1 cellular context compared by ENCODE assay signal in the genomic region with DNA sequence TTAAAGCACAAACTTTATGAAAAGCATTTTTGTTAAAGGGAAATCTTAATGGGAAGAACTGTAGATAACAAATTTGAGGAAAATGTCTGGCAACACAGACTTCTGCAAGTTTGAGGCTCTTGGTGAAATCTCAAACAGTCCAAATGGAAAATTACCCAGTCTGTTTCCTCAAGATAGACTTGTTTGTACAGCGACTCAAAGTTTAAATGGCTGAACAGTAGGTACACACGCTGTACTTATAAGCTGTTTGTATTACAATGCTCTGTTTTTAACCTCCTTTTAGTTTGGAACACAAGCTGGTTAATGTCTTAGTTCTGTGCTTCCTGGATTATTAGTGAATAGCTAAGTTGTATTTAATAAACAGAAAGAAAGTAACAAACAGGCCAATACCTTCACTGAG.
TF ChIP-seq lines count a peak whose summit lies in the region.

No MANE protein-coding gene starts in this region.

TF ChIP-seq in K562, 482 proteins besides CTCF, POLR2A, EP300 and RAD21 (continued from another document):
- TF ChIP-seq, protein P1, sequence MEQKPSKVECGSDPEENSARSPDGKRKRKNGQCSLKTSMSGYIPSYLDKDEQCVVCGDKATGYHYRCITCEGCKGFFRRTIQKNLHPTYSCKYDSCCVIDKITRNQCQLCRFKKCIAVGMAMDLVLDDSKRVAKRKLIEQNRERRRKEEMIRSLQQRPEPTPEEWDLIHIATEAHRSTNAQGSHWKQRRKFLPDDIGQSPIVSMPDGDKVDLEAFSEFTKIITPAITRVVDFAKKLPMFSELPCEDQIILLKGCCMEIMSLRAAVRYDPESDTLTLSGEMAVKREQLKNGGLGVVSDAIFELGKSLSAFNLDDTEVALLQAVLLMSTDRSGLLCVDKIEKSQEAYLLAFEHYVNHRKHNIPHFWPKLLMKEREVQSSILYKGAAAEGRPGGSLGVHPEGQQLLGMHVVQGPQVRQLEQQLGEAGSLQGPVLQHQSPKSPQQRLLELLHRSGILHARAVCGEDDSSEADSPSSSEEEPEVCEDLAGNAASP (IDR thresholded peaks at IDR 0.05), result no peak
- peak; percentile 35 for TF ChIP-seq TAL1 (IDR thresholded peaks at IDR 0.05)
- TF ChIP-seq ZNF224 (CRISPR knock-in tag; IDR thresholded peaks at IDR 0.05), result no peak
- TF ChIP-seq KLF1 (tag; IDR thresholded peaks at IDR 0.05), result no peak
- peak; percentile 21; the same call in 1 of the 2 replicates for TF ChIP-seq CBFA2T3 (IDR thresholded peaks at IDR 0.05)
- peak; percentile 31 for TF ChIP-seq TCF3 (CRISPR knock-in tag; IDR thresholded peaks at IDR 0.05)
- no peak for TF ChIP-seq CBX5 (IDR thresholded peaks at IDR 0.05; ENCODE audit: borderline replicate concordance, low read depth)
- TF ChIP-seq, protein P2, sequence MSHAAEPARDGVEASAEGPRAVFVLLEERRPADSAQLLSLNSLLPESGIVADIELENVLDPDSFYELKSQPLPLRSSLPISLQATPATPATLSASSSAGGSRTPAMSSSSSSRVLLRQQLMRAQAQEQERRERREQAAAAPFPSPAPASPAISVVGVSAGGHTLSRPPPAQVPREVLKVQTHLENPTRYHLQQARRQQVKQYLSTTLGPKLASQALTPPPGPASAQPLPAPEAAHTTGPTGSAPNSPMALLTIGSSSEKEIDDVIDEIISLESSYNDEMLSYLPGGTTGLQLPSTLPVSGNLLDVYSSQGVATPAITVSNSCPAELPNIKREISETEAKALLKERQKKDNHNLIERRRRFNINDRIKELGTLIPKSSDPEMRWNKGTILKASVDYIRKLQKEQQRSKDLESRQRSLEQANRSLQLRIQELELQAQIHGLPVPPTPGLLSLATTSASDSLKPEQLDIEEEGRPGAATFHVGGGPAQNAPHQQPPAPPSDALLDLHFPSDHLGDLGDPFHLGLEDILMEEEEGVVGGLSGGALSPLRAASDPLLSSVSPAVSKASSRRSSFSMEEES (CRISPR knock-in tag; IDR thresholded peaks at IDR 0.05), result no peak
